21 cellular contexts compared by ENCODE assay signal in genomic region chr2:4018535-4018934, GRCh38.
"Had no signal": no experiment of that assay in that cellular context is flagged by ENCODE, and none has a peak within 500 bp of the region (broad histone marks: within the 10 kb centered on the region; RNA-seq: fewer than 3 reads in every experiment).

No MANE protein-coding gene starts in this region.

- H3K9me3 ChIP-seq: colonic mucosa, gastrocnemius medialis had no signal

- H3K27ac ChIP-seq: colonic mucosa, coronary artery, dorsolateral prefrontal cortex, epithelial cell of prostate, esophagus squamous epithelium, foreskin keratinocyte, gastrocnemius medialis, gastroesophageal sphincter, heart left ventricle, heart right ventricle had no signal

- H3K4me3 ChIP-seq: colonic mucosa, coronary artery, dorsolateral prefrontal cortex, esophagus squamous epithelium, gastrocnemius medialis, gastroesophageal sphincter, heart left ventricle, heart right ventricle had no signal

- H3K27me3 ChIP-seq: colonic mucosa, esophagus squamous epithelium, foreskin keratinocyte, gastrocnemius medialis, gastroesophageal sphincter, heart left ventricle, heart right ventricle had no signal

- H3K36me3 ChIP-seq: colonic mucosa, esophagus squamous epithelium, gastrocnemius medialis, gastroesophageal sphincter, heart left ventricle, heart right ventricle had no signal

- DNase-seq: colonic mucosa; cortex of kidney; dermis blood vessel endothelial cell; dorsolateral prefrontal cortex; effector CD4-positive, alpha-beta T cell; effector CD8-positive, alpha-beta T cell; effector memory CD4-positive, alpha-beta T cell; effector memory CD8-positive, alpha-beta T cell; endodermal cell; erythroblast; esophagus squamous epithelium; foreskin fibroblast; foreskin keratinocyte; foreskin melanocyte; gastrocnemius medialis; glutamatergic neuron; heart left ventricle; heart right ventricle had no signal

- H3K4me1 ChIP-seq: colonic mucosa, esophagus squamous epithelium, foreskin keratinocyte, gastrocnemius medialis, gastroesophageal sphincter, heart left ventricle, heart right ventricle had no signal
